Comparison of ENCODE assay signal across 8 cellular contexts in genomic region chr22:19291580-19292261, GRCh38. TPM values are rescaled to one million over a fixed set of nuclear protein-coding genes. Genes with fewer than 3 reads are reported as not detected.
DNase-seq lines count a peak whose midpoint lies in the region; ATAC-seq and TF ChIP-seq lines count a peak whose summit lies in the region.

TSS of gene CLTCL1 (minus strand) at chr22:19291719. CDS start at chr22:19291641, 78 bp downstream.

- intact Hi-C loops in mucosa of descending colon (cut with DNase I, micrococcal nuclease): no loop called here

- H3K4me1 ChIP-seq in mucosa of descending colon (ENCODE audit: low read depth): peaks cover 12% of the 10 kb centered on the region

- H3K4me3 ChIP-seq in epithelial cell of proximal tubule (ENCODE audit: low read depth, low read length) (peak within 1 kb of the TSS; percentile 83), mucosa of descending colon (peak within 1 kb of the TSS; percentile 61)

- no peaks in the 10 kb centered on the region for H3K9me3 ChIP-seq in mucosa of descending colon

- ATAC-seq in HG03025 (IDR thresholded peaks at IDR 0.05; ENCODE audit: low FRiP score, unreplicated experiment) (peak; percentile 53), mucosa of descending colon (peak; percentile 88), GM18868 (IDR thresholded peaks at IDR 0.05; ENCODE audit: unreplicated experiment) (no peak)

- peak; percentile 99 for DNase-seq in GM10266 (ENCODE audit: extremely low spot score)
- peak; percentile 42 for DNase-seq in NOMO-1 treated with DMSO at 0.1 percent for 48 hours (lab: John Stamatoyannopoulos, UW; ENCODE audit: unreplicated experiment)
- DNase-seq in activated T-cell treated with anti-CD3 and anti-CD28 coated beads for 24 hours (ENCODE audit: low read depth): peak; percentile 54
- DNase-seq in epithelial cell of proximal tubule (ENCODE audit: low read depth): no peak
- DNase-seq in mucosa of descending colon: peak; percentile 77 to 88 (median 87)
- peak; percentile 38 to 52 for DNase-seq in stimulated activated CD8-positive, alpha-beta memory T cell treated with anti-CD3 and anti-CD28 coated beads, Interleukin-2, amount 100 ng/mL, for 1 hour (ENCODE audit: low read depth in 2 of 2)

- H3K36me3 ChIP-seq in mucosa of descending colon (ENCODE audit: low read depth): no peaks in the 10 kb centered on the region

- TF ChIP-seq CTCF in GM10266 (IDR thresholded peaks at IDR 0.05; ENCODE audit: control insufficient read depth, insufficient read depth, low read depth, missing control alignments) (no peak), epithelial cell of proximal tubule (conservative IDR thresholded peaks at IDR 0.05; ENCODE audit: low read depth, low read length) (no peak), mucosa of descending colon (IDR thresholded peaks at IDR 0.05) (no peak)

RNA-seq across cellular contexts. Expression of gene CLTCL1, which starts in this region (rescaled TPM):
- total RNA-seq in epithelial cell of proximal tubule: 4.3 and 5.3 TPM in 2 replicates
- total RNA-seq in mucosa of descending colon: 1 to 10 TPM; 3.0 to 5.9 (median 5.7) TPM
